Comparison of ENCODE assay signal across 19 cellular contexts in the genomic region with DNA sequence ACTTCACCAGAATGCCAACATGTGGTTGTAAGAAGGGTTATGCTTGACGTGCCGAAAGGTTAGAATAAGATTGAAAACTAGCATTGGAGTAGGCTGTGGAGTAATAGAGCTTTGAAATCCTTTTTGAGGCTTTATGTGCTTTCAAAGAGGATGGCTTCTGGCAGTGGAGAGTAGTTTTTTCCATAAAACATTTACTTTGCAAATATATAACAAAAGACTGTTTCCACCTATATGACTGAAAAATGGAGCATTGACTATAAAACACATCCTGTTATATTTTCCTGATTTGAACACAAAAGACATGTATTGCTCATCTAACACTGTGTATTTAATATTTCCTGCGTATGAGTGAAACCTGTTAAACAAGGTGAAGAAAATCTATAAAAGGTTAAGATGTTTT. TPM values are rescaled to one million over a fixed set of nuclear protein-coding genes. Genes with fewer than 3 reads are reported as not detected.
DNase-seq lines count a peak whose midpoint lies in the region; ATAC-seq lines count a peak whose summit lies in the region.
"Had no signal": no experiment of that assay in that cellular context is flagged by ENCODE, and none has a peak within 500 bp of the region (broad histone marks: within the 10 kb centered on the region; RNA-seq: fewer than 3 reads in every experiment).

No MANE protein-coding gene starts in this region.

- peak overlapping the region; percentile 36 for H3K4me3 Mint-ChIP-seq in activated naive CD4-positive, alpha-beta T cell treated with anti-CD3 and anti-CD28 coated beads for 36 hours
- no peak overlapping the region for H3K4me3 Mint-ChIP-seq in T-helper 1 cell treated with Interleukin-12 subunit alpha and Interleukin-12 subunit beta and Interleukin-4 antibody, amounts not matched to agents 30 μg/mL and 1 μg/mL, for 36 hours
- H3K4me3 Mint-ChIP-seq: activated CD4-positive, alpha-beta T cell treated with anti-CD3 and anti-CD28 coated beads, Interleukin-2, amount 10 ng/mL, durations not matched to agents 7 days and 5 days had no signal

- DNase-seq in activated naive CD4-positive, alpha-beta T cell treated with anti-CD3 and anti-CD28 coated beads for 36 hours = no peak
- DNase-seq in activated naive CD4-positive, alpha-beta T cell (lab: John Stamatoyannopoulos, UW) = no peak
- DNase-seq in dermis microvascular lymphatic vessel endothelial cell (ENCODE audit: low read depth in 2 of 2) (peak; percentile 33 to 36), foreskin melanocyte (no peak)
- DNase-seq in stimulated activated naive CD8-positive, alpha-beta T cell treated with anti-CD3 and anti-CD28 coated beads, Interleukin-15, Interleukin-2, amounts not matched to agents 100 U/mL and 50 U/mL, for 24 hours = no peak
- DNase-seq: activated CD4-positive, alpha-beta T cell treated with anti-CD3 and anti-CD28 coated beads, Interleukin-2, amount 10 ng/mL, durations not matched to agents 7 days and 5 days; activated gamma-delta T cell treated with Interleukin-2 at 50 U/mL for 16 hours; gastrocnemius medialis; lower lobe of right lung; MG63; naive thymus-derived CD8-positive, alpha-beta T cell; NCI-H1105; NCI-H187; OCI-M1; stimulated activated CD4-positive, alpha-beta T cell treated with anti-CD3 and anti-CD28 coated beads, Interleukin-15, amount 100 ng/mL, for 24 hours; stimulated activated CD4-positive, alpha-beta T cell treated with anti-CD3 and anti-CD28 coated beads, Interleukin-4, amount 100 ng/mL, for 4 hours had no signal

- peaks cover 4% of the 10 kb centered on the region for H3K36me3 Mint-ChIP-seq in activated naive CD4-positive, alpha-beta T cell treated with anti-CD3 and anti-CD28 coated beads for 36 hours (ENCODE audit: low read depth)
- H3K36me3 Mint-ChIP-seq in T-helper 1 cell treated with Interleukin-12 subunit alpha and Interleukin-12 subunit beta and Interleukin-4 antibody, amounts not matched to agents 30 μg/mL and 1 μg/mL, for 36 hours (ENCODE audit: low read depth) = peaks cover 3% of the 10 kb centered on the region

- intact Hi-C loops in activated naive CD4-positive, alpha-beta T cell treated with anti-CD3 and anti-CD28 coated beads for 36 hours (cut with micrococcal nuclease) = loop anchor here (1.0 to 10.0 kb wide), 9 partner anchors 9 to 816 kb away; a partner anchor contains a TSS

- peak overlapping the region; percentile 86 for H3K27ac Mint-ChIP-seq in activated naive CD4-positive, alpha-beta T cell treated with anti-CD3 and anti-CD28 coated beads for 36 hours
- peak overlapping the region; percentile 45 for H3K27ac Mint-ChIP-seq in T-helper 1 cell treated with Interleukin-12 subunit alpha and Interleukin-12 subunit beta and Interleukin-4 antibody, amounts not matched to agents 30 μg/mL and 1 μg/mL, for 36 hours
- H3K27ac Mint-ChIP-seq: activated CD4-positive, alpha-beta T cell treated with anti-CD3 and anti-CD28 coated beads, Interleukin-2, amount 10 ng/mL, durations not matched to agents 7 days and 5 days had no signal

- CTCF ChIA-PET in activated naive CD4-positive, alpha-beta T cell treated with anti-CD3 and anti-CD28 coated beads for 36 hours (lab: Charles Lee) = interaction anchor here (1.0 to 2.1 kb wide), 4 partner anchors 9 to 75 kb away, joined by 3 to 12 read pairs (median 6); a partner anchor contains a TSS

- H3K9me3 Mint-ChIP-seq in activated naive CD4-positive, alpha-beta T cell treated with anti-CD3 and anti-CD28 coated beads for 36 hours = no peaks in the 10 kb centered on the region
- no peaks in the 10 kb centered on the region for H3K9me3 Mint-ChIP-seq in T-helper 1 cell treated with Interleukin-12 subunit alpha and Interleukin-12 subunit beta and Interleukin-4 antibody, amounts not matched to agents 30 μg/mL and 1 μg/mL, for 36 hours
- H3K9me3 Mint-ChIP-seq: activated CD4-positive, alpha-beta T cell treated with anti-CD3 and anti-CD28 coated beads, Interleukin-2, amount 10 ng/mL, durations not matched to agents 7 days and 5 days; naive thymus-derived CD8-positive, alpha-beta T cell had no signal

- H3K27me3 Mint-ChIP-seq in activated naive CD4-positive, alpha-beta T cell treated with anti-CD3 and anti-CD28 coated beads for 36 hours (ENCODE audit: low read depth) = no peaks in the 10 kb centered on the region
- no peaks in the 10 kb centered on the region for H3K27me3 Mint-ChIP-seq in T-helper 1 cell treated with Interleukin-12 subunit alpha and Interleukin-12 subunit beta and Interleukin-4 antibody, amounts not matched to agents 30 μg/mL and 1 μg/mL, for 36 hours (ENCODE audit: low read depth)
- H3K27me3 Mint-ChIP-seq: activated CD4-positive, alpha-beta T cell treated with anti-CD3 and anti-CD28 coated beads, Interleukin-2, amount 10 ng/mL, durations not matched to agents 7 days and 5 days; naive thymus-derived CD8-positive, alpha-beta T cell had no signal

- peak; percentile 86 for ATAC-seq in stimulated activated naive CD8-positive, alpha-beta T cell treated with anti-CD3 and anti-CD28 coated beads, Interleukin-15, Interleukin-2, amounts not matched to agents 100 U/mL and 50 U/mL, for 24 hours
- ATAC-seq in HG02981 (IDR thresholded peaks at IDR 0.05; ENCODE audit: unreplicated experiment) = no peak
- ATAC-seq in HG03354 (IDR thresholded peaks at IDR 0.05; ENCODE audit: poor library complexity, severe bottlenecking, unreplicated experiment) = no peak
- ATAC-seq: gastrocnemius medialis; lower lobe of right lung; naive thymus-derived CD8-positive, alpha-beta T cell had no signal

- H3K4me1 Mint-ChIP-seq in activated naive CD4-positive, alpha-beta T cell treated with anti-CD3 and anti-CD28 coated beads for 36 hours (ENCODE audit: low read depth) = peaks cover 74% of the 10 kb centered on the region
- peaks cover 29% of the 10 kb centered on the region for H3K4me1 Mint-ChIP-seq in T-helper 1 cell treated with Interleukin-12 subunit alpha and Interleukin-12 subunit beta and Interleukin-4 antibody, amounts not matched to agents 30 μg/mL and 1 μg/mL, for 36 hours (ENCODE audit: low read depth)

RNA-seq across cellular contexts. Expression of a gene that starts 38.8 kb away (rescaled TPM):
- 10 to 100 TPM; 33.6 to 35.3 TPM for total RNA-seq in activated naive CD4-positive, alpha-beta T cell treated with anti-CD3 and anti-CD28 coated beads for 36 hours
- total RNA-seq in dermis microvascular lymphatic vessel endothelial cell = 11.7 and 24.9 TPM in 2 replicates

Comparison
In these comparisons a context has a peak if more than half of its experiments do, and no peak if none do; other contexts are left out.
1. DNase-seq: peak in dermis microvascular lymphatic vessel endothelial cell (2 of 2); none in activated naive CD4-positive, alpha-beta T cell treated with anti-CD3 and anti-CD28 coated beads for 36 hours (single experiment), activated naive CD4-positive, alpha-beta T cell (0 of 4), stimulated activated naive CD8-positive, alpha-beta T cell treated with anti-CD3 and anti-CD28 coated beads, Interleukin-15, Interleukin-2, amounts not matched to agents 100 U/mL and 50 U/mL, for 24 hours (single experiment) and foreskin melanocyte (single experiment).